Comparison of ENCODE assay signal across 19 cellular contexts in the genomic region with DNA sequence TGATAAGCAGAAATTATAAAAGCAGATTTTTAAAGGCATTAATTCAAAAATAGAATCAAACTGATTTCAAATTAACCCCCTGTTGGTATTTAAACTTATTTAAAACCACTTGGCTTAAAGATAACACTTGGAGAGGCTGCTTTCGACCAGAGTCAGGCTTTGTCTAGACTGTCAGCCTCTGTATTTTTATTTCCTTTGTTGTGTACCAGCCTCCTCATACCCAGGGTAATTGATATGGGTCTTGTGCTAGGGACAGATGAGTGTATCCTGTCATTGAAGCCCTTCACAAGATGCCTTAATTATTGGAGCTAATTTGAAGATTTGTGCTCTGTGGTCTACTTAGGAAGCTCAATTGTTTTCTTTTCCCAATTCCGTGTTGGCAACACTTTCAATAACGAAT.
DNase-seq lines count a peak whose midpoint lies in the region; ATAC-seq, FAIRE-seq and TF ChIP-seq lines count a peak whose summit lies in the region.
"Had no signal": no experiment of that assay in that cellular context is flagged by ENCODE, and none has a peak within 500 bp of the region (broad histone marks: within the 10 kb centered on the region; RNA-seq: fewer than 3 reads in every experiment).

No MANE protein-coding gene starts in this region.

- in situ Hi-C loops in GM12878 (cut with MboI) = no loop called here

- TF ChIP-seq EP300 in GM12878 (IDR thresholded peaks at IDR 0.05; ENCODE audit: borderline replicate concordance in 1 of 2, control insufficient read depth in 1 of 2, low read depth in 2 of 2, low read length in 2 of 2) (no peak), suprapubic skin (IDR thresholded peaks at IDR 0.05) (no peak)

- H3K27ac ChIP-seq in GM12878 (ENCODE audit: control insufficient read depth, insufficient read depth) = no peak overlapping the region
- peak overlapping the region; percentile 1 to 44 for H3K27ac ChIP-seq in uterus
- H3K27ac ChIP-seq in suprapubic skin = no peak overlapping the region
- H3K27ac ChIP-seq: HL-60 had no signal

- SMC1A ChIA-PET in GM12878 (lab: Charles Lee; ENCODE audit: uncharacterized antibody, unreplicated experiment) = interaction anchor here (0.9 kb wide), 1 partner anchor 61 kb away, joined by 5 read pairs; no protein-coding TSS in a partner anchor

- WGBS in GM12878 (ENCODE audit: insufficient coverage, insufficient replicate concordance, low lambda C conversion rate, missing lambda C conversion rate) = 33% methylated on average over 3 of the region's 3 CpGs
- 51% methylated on average over 3 of the region's 3 CpGs for WGBS in suprapubic skin

- H3K36me3 ChIP-seq in GM12878 (ENCODE audit: control insufficient read depth in 2 of 2, insufficient read depth in 2 of 2, low read length in 1 of 2) = no peaks in the 10 kb centered on the region
- H3K36me3 ChIP-seq in uterus = no peaks in the 10 kb centered on the region
- no peaks in the 10 kb centered on the region for H3K36me3 ChIP-seq in suprapubic skin

- RAD21 ChIA-PET in GM12878 (lab: Charles Lee; ENCODE audit: unreplicated experiment) = no interaction called here

- ATAC-seq in left ventricle myocardium superior (peak; percentile 48), Right ventricle myocardium inferior (no peak), GM12878 (peak; percentile 20; the same call in 1 of the 3 replicates)
- ATAC-seq: HCT116 had no signal

- TF ChIP-seq CTCF in GM12878 (IDR thresholded peaks at IDR 0.05 in 2 of 3, conservative IDR thresholded peaks at IDR 0.05 in 1 of 3; ENCODE audit: control insufficient read depth in 2 of 3, extremely low read depth in 1 of 3, insufficient read depth in 1 of 3, low read depth in 3 of 3, low read length in 3 of 3) (no peak), uterus (IDR thresholded peaks at IDR 0.05) (no peak), suprapubic skin (IDR thresholded peaks at IDR 0.05) (no peak)

- no peak overlapping the region for H2AFZ ChIP-seq in GM12878 (ENCODE audit: control insufficient read depth, low read depth, low read length)

- no peaks in the 10 kb centered on the region for H3K27me3 ChIP-seq in GM12878 (replicated peaks in 1 of 2; ENCODE audit: control insufficient read depth in 2 of 2, insufficient read depth in 2 of 2, low read length in 1 of 2)
- H3K27me3 ChIP-seq in uterus = no peaks in the 10 kb centered on the region
- H3K27me3 ChIP-seq in suprapubic skin = no peaks in the 10 kb centered on the region

- FAIRE-seq in GM12878 (lab: Jason Lieb, UNC) = no peak
- FAIRE-seq: HTR-8/SVneo had no signal

- no TSS peak for BruUV-seq in GM12878 (replicated peaks; lab: Mats Ljungman, UMichigan)

- CTCF ChIA-PET in GM12878 (lab: Yijun Ruan, JAX) = no interaction called here

- no peaks in the 10 kb centered on the region for H3K9me3 ChIP-seq in GM12878 (replicated peaks; ENCODE audit: control insufficient read depth, insufficient read depth, low read length)
- peaks cover 0 to 3% of the 10 kb centered on the region in 2 donors for H3K9me3 ChIP-seq in uterus
- H3K9me3 ChIP-seq in suprapubic skin = no peaks in the 10 kb centered on the region

- no peak overlapping the region for H3K9ac ChIP-seq in GM12878 (ENCODE audit: control insufficient read depth, insufficient read depth, low read length)

- TF ChIP-seq RAD21 in GM12878 (IDR thresholded peaks at IDR 0.05; ENCODE audit: insufficient read depth, low read depth, low read length) = no peak

- H3K4me1 ChIP-seq in GM12878 (ENCODE audit: control insufficient read depth, insufficient read depth, low read length) (no peaks in the 10 kb centered on the region), uterus (peaks cover 0 to 5% of the 10 kb centered on the region in 2 donors), suprapubic skin (peaks cover 3% of the 10 kb centered on the region)

- H4K20me1 ChIP-seq in GM12878 (ENCODE audit: control insufficient read depth, insufficient read depth) = no peaks in the 10 kb centered on the region

- H3K79me2 ChIP-seq in GM12878 (ENCODE audit: control insufficient read depth, insufficient read depth, low read length) = no peaks in the 10 kb centered on the region

- POLR2A ChIA-PET in GM12878 (lab: Charles Lee) = no interaction called here

- TF ChIP-seq POLR2A in GM12878 (IDR thresholded peaks at IDR 0.05; ENCODE audit: low read depth, low read length) (no peak), uterus (IDR thresholded peaks at IDR 0.05) (no peak), suprapubic skin (IDR thresholded peaks at IDR 0.05) (no peak)

- intact Hi-C loops in left ventricle myocardium superior (cut with micrococcal nuclease) = no loop called here
- intact Hi-C loops in Right ventricle myocardium inferior (cut with DNase I) = no loop called here
- intact Hi-C loops in GM12878 (cut with micrococcal nuclease; ENCODE audit: unreplicated experiment) = no loop called here
- intact Hi-C loops in uterus (cut with DNase I; ENCODE audit: low total_unique reads) = no loop called here

- no peak for DNase-seq in left ventricle myocardium superior
- DNase-seq in Right ventricle myocardium inferior (ENCODE audit: missing footprints) = no peak
- DNase-seq in GM12878 (ENCODE audit: low read depth, low spot score) = no peak
- DNase-seq in left kidney (ENCODE audit: low read depth, low spot score) = peak; percentile 47
- DNase-seq in uterus = no peak
- no peak for DNase-seq in suprapubic skin (ENCODE audit: low spot score in 2 of 2)
- no peak for DNase-seq in stimulated activated CD4-positive, alpha-beta T cell treated with anti-CD3 and anti-CD28 coated beads, Interleukin-2, amount 100 ng/mL, for 24 hours
- DNase-seq: CD4-positive, alpha-beta T cell; DMS79; Kasumi-1; MM.1S; NCI-H1436 treated with DMSO at 0.1 percent for 48 hours; NCI-H2081; NCI-H345; NCI-H526; NK-92 treated with Interleukin-12 subunit alpha and Interleukin-12 subunit beta, amount 100 ng/mL, for 24 hours had no signal

- H3K4me3 ChIP-seq in GM12878 (no peak overlapping the region), uterus (no peak overlapping the region), suprapubic skin (no peak overlapping the region)

- H3K4me2 ChIP-seq in GM12878 (ENCODE audit: control insufficient read depth, insufficient read depth) = no peak overlapping the region

TF ChIP-seq in GM12878, 131 proteins besides CTCF, POLR2A, EP300 and RAD21:
- no peak for TF ChIP-seq CHD2 (IDR thresholded peaks at IDR 0.05; ENCODE audit: borderline replicate concordance, low read depth, low read length)
- no peak for TF ChIP-seq BCL11A (IDR thresholded peaks at IDR 0.05; ENCODE audit: low read depth, low read length)
- TF ChIP-seq RAD51 (IDR thresholded peaks at IDR 0.05) = no peak
- TF ChIP-seq IRF4 (IDR thresholded peaks at IDR 0.05; ENCODE audit: low read depth, low read length) = no peak
- TF ChIP-seq CEBPB (IDR thresholded peaks at IDR 0.05; ENCODE audit: borderline replicate concordance in 1 of 2, low read depth in 2 of 2, low read length in 2 of 2) = no peak
- no peak for TF ChIP-seq CHD4 (IDR thresholded peaks at IDR 0.05)
- no peak for TF ChIP-seq POU2F2 (IDR thresholded peaks at IDR 0.05; ENCODE audit: borderline replicate concordance, low read depth, low read length)
TF ChIP-seq in GM12878: peak in this region for 0.

Comparison
In these comparisons a context has a peak if more than half of its experiments do, and no peak if none do; other contexts are left out.
1. H3K27ac ChIP-seq: peak in uterus (2 of 2); none in GM12878 (single experiment) and suprapubic skin (single experiment).